Comparison of ENCODE assay signal across 8 cellular contexts in genomic region chr4:22389240-22389871, GRCh38.
DNase-seq lines count a peak whose midpoint lies in the region; ATAC-seq and TF ChIP-seq lines count a peak whose summit lies in the region.

No MANE protein-coding gene starts in this region.

- no peaks in the 10 kb centered on the region for H3K36me3 Mint-ChIP-seq in stimulated activated memory B cell treated with anti-CD40 and anti-IgM and Interleukin-4, amounts not matched to agents 10 μg/mL and 1 μg/mL and 100 μg/mL, for 72 hours

- H3K9me3 ChIP-seq in Loucy (ENCODE audit: insufficient read depth, low read depth, low read length), result no peaks in the 10 kb centered on the region
- H3K9me3 ChIP-seq in colonic mucosa, result no peaks in the 10 kb centered on the region
- no peaks in the 10 kb centered on the region for H3K9me3 ChIP-seq in liver (ENCODE audit: control insufficient read depth in 4 of 4, low read length in 3 of 4)
- no peaks in the 10 kb centered on the region for H3K9me3 ChIP-seq in stomach

- no peaks in the 10 kb centered on the region for H4K20me1 ChIP-seq in Loucy (ENCODE audit: insufficient read depth, low read length, poor library complexity, severe bottlenecking)

- no peak overlapping the region for H3K27ac Mint-ChIP-seq in stimulated activated memory B cell treated with anti-CD40 and anti-IgM and Interleukin-4, amounts not matched to agents 10 μg/mL and 1 μg/mL and 100 μg/mL, for 72 hours

- 37% methylated on average over 3 of the region's 3 CpGs for WGBS in liver
- WGBS in stomach, 5 donors, result 33 to 40% (median 35%) methylated on average over 3 of the region's 3 CpGs

- no peak overlapping the region for H3K4me2 ChIP-seq in Loucy (ENCODE audit: low read depth, low read length, poor library complexity, severe bottlenecking)

- H3K4me1 ChIP-seq in Loucy (ENCODE audit: insufficient read depth, low read length, poor library complexity, severe bottlenecking) (no peaks in the 10 kb centered on the region), colonic mucosa (no peaks in the 10 kb centered on the region), liver (ENCODE audit: control insufficient read depth in 4 of 4, insufficient read depth in 4 of 4, low read length in 3 of 4) (no peaks in the 10 kb centered on the region), stomach (no peaks in the 10 kb centered on the region)

- peak; percentile 68 for ATAC-seq in GM21528 (IDR thresholded peaks at IDR 0.05; ENCODE audit: low FRiP score, unreplicated experiment)
- ATAC-seq in stimulated activated memory B cell treated with anti-CD40 and anti-IgM and Interleukin-4, amounts not matched to agents 10 μg/mL and 1 μg/mL and 100 μg/mL, for 72 hours, result no peak

- TF ChIP-seq RAD21 in liver (IDR thresholded peaks at IDR 0.05), result peak; percentile 83 to 85

- intact Hi-C loops in colonic mucosa (cut with DNase I), result loop anchor here (5.0 kb wide), 2 partner anchors 257 to 597 kb away; no protein-coding TSS in a partner anchor
- intact Hi-C loops in stomach (cut with DNase I; ENCODE audit: low total_unique reads), result no loop called here

- no peaks in the 10 kb centered on the region for H3K27me3 Mint-ChIP-seq in stimulated activated memory B cell treated with anti-CD40 and anti-IgM and Interleukin-4, amounts not matched to agents 10 μg/mL and 1 μg/mL and 100 μg/mL, for 72 hours

- no peak overlapping the region for H2AFZ ChIP-seq in Loucy (ENCODE audit: low read length)

- DNase-seq in GF-D8 (lab: John Stamatoyannopoulos, UW) (peak; percentile 26), SKM-1 (lab: John Stamatoyannopoulos, UW; ENCODE audit: unreplicated experiment) (peak; percentile 42), colonic mucosa (peak; percentile 45), stomach (peak; percentile 45)

- no peaks in the 10 kb centered on the region for H3K9me2 ChIP-seq in Loucy (replicated peaks; ENCODE audit: low read depth, low read length)

- no peaks in the 10 kb centered on the region for H3K79me2 ChIP-seq in Loucy (ENCODE audit: insufficient read depth, low read length)

- H3K27ac ChIP-seq in colonic mucosa (no peak overlapping the region), liver (ENCODE audit: low read depth in 1 of 2, low read length in 2 of 2) (no peak overlapping the region), stomach (no peak overlapping the region)

- H3K4me3 ChIP-seq in Loucy (ENCODE audit: low read length, poor library complexity, severe bottlenecking) (no peak overlapping the region), colonic mucosa (no peak overlapping the region), liver (ENCODE audit: low read depth in 1 of 3, low read length in 3 of 3) (no peak overlapping the region), stomach (no peak overlapping the region)

- no peak for TF ChIP-seq EP300 in stomach (IDR thresholded peaks at IDR 0.05)

- H3K4me1 Mint-ChIP-seq in stimulated activated memory B cell treated with anti-CD40 and anti-IgM and Interleukin-4, amounts not matched to agents 10 μg/mL and 1 μg/mL and 100 μg/mL, for 72 hours, result no peaks in the 10 kb centered on the region

- H3K36me3 ChIP-seq in Loucy (ENCODE audit: insufficient read depth, low read length) (no peaks in the 10 kb centered on the region), colonic mucosa (no peaks in the 10 kb centered on the region), liver (ENCODE audit: control insufficient read depth in 4 of 4, insufficient read depth in 3 of 4, low read depth in 1 of 4, low read length in 3 of 4) (peaks cover 5 to 27% (median 17%) of the 10 kb centered on the region in 4 donors), stomach (peaks cover 0 to 25% (median 17%) of the 10 kb centered on the region in 4 donors)

- H3K27me3 ChIP-seq in Loucy (ENCODE audit: insufficient read depth, low read length, poor library complexity, severe bottlenecking) (no peaks in the 10 kb centered on the region), colonic mucosa (no peaks in the 10 kb centered on the region), liver (ENCODE audit: control insufficient read depth in 4 of 4, insufficient read depth in 4 of 4, low read length in 3 of 4) (no peaks in the 10 kb centered on the region), stomach (no peaks in the 10 kb centered on the region)

- H3F3A ChIP-seq in Loucy (ENCODE audit: low read depth), result no peaks in the 10 kb centered on the region

- H3K9me3 Mint-ChIP-seq in stimulated activated memory B cell treated with anti-CD40 and anti-IgM and Interleukin-4, amounts not matched to agents 10 μg/mL and 1 μg/mL and 100 μg/mL, for 72 hours, result no peaks in the 10 kb centered on the region

- TF ChIP-seq POLR2A in stomach (IDR thresholded peaks at IDR 0.05), result no peak

- TF ChIP-seq CTCF in Loucy (conservative IDR thresholded peaks at IDR 0.05; ENCODE audit: low read length), result peak; percentile 91
- peak; percentile 69 for TF ChIP-seq CTCF in colonic mucosa (IDR thresholded peaks at IDR 0.05)
- TF ChIP-seq CTCF in liver (IDR thresholded peaks at IDR 0.05; ENCODE audit: low read depth, low read length, missing input control), result peak; percentile 64
- TF ChIP-seq CTCF in stomach (IDR thresholded peaks at IDR 0.05), result peak in 4 of 7 experiments; percentile 60 to 70 (median 64)

- H3K4me3 Mint-ChIP-seq in stimulated activated memory B cell treated with anti-CD40 and anti-IgM and Interleukin-4, amounts not matched to agents 10 μg/mL and 1 μg/mL and 100 μg/mL, for 72 hours, result no peak overlapping the region

- H3K9ac ChIP-seq in Loucy (ENCODE audit: low read depth, low read length, poor library complexity, severe bottlenecking) (no peak overlapping the region), colonic mucosa (ENCODE audit: low read depth in 2 of 2, low read length in 2 of 2) (no peak overlapping the region), liver (ENCODE audit: low read depth in 1 of 2, low read length in 2 of 2) (no peak overlapping the region)

TF ChIP-seq in liver, 16 proteins besides CTCF, POLR2A, EP300 and RAD21:
- TF ChIP-seq ATF3 (IDR thresholded peaks at IDR 0.05) (no peak), EGR1 (IDR thresholded peaks at IDR 0.05; ENCODE audit: low read depth in 2 of 2) (no peak), REST (IDR thresholded peaks at IDR 0.05) (no peak), JUND (IDR thresholded peaks at IDR 0.05) (no peak), FOXA1 (IDR thresholded peaks at IDR 0.05) (no peak), RXRA (IDR thresholded peaks at IDR 0.05) (no peak), SP1 (IDR thresholded peaks at IDR 0.05) (no peak), NR2F2 (IDR thresholded peaks at IDR 0.05) (no peak), GABPA (IDR thresholded peaks at IDR 0.05 in 1 of 2, conservative IDR thresholded peaks at IDR 0.05 in 1 of 2) (no peak), YY1 (IDR thresholded peaks at IDR 0.05) (no peak), MAX (IDR thresholded peaks at IDR 0.05) (no peak), FOXA2 (IDR thresholded peaks at IDR 0.05) (no peak), TAF1 (conservative IDR thresholded peaks at IDR 0.05) (no peak), HNF4G (IDR thresholded peaks at IDR 0.05) (no peak), ZBTB33 (IDR thresholded peaks at IDR 0.05) (no peak), HNF4A (conservative IDR thresholded peaks at IDR 0.05) (no peak)
